Comparison of ENCODE assay signal across 8 cellular contexts in the genomic region with DNA sequence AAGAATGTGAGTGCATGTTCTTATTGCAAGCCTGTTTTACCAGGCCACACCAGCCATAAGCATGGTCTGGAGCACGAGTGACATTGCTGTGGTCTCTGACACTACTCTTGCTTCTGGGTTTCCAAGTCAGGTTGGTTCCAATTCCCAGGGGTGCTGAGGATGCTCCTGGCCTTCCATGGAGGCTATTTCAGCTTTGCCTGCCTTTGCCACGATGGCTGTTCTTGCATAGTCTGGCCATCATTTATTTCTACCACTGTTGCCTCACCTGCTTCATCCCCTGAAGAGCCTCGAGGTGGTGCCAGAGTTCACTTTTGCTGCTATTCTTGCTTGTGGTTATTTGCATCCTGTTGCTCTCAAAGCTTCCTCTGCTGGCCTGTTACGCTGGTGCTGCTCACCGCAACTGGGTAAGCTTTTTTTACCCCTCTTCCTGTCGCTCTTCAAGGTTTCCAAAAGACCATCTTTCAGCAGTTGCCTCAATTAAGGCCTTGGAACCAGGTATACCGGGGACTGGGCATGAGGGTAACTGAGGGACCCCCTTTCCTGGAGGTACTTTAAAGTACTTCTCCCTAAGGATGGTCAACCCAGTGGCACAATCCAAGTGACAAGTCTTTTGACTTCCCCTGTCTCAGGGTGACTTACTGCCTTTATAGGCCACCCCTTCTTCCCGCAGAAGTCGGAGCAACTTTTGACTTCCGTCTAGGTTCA.
DNase-seq lines count a peak whose midpoint lies in the region; ATAC-seq and TF ChIP-seq lines count a peak whose summit lies in the region.

No MANE protein-coding gene starts in this region.

- CTCF ChIA-PET in activated naive CD4-positive, alpha-beta T cell treated with anti-CD3 and anti-CD28 coated beads for 36 hours (lab: Charles Lee) = interaction anchor here (0.6 to 4.7 kb wide), 18 partner anchors 9 to 429 kb away, joined by 3 to 74 read pairs (median 4); partner anchors contain the start of gene MED23

- H3K9me3 Mint-ChIP-seq in activated naive CD4-positive, alpha-beta T cell treated with anti-CD3 and anti-CD28 coated beads for 36 hours = peaks cover 3% of the 10 kb centered on the region

- no peaks in the 10 kb centered on the region for H3K9me3 ChIP-seq in sigmoid colon

- H3K36me3 ChIP-seq in sigmoid colon = peaks cover 0 to 21% (median 3%) of the 10 kb centered on the region in 4 donors

- no peak for TF ChIP-seq EP300 in sigmoid colon (IDR thresholded peaks at IDR 0.05)

- TF ChIP-seq POLR2A in sigmoid colon (IDR thresholded peaks at IDR 0.05) = no peak

- 36 to 52% methylated on average over 10 of the region's 10 CpGs for WGBS in sigmoid colon, 2 donors

- peak overlapping the region; percentile 96 for H3K27ac Mint-ChIP-seq in activated naive CD4-positive, alpha-beta T cell treated with anti-CD3 and anti-CD28 coated beads for 36 hours

- intact Hi-C loops in activated naive CD4-positive, alpha-beta T cell treated with anti-CD3 and anti-CD28 coated beads for 36 hours (cut with micrococcal nuclease) = loop anchor here (1.0 to 2.0 kb wide), 11 partner anchors 63 to 711 kb away; partner anchors contain the start of genes EPB41L2 and MED23
- intact Hi-C loops in sigmoid colon (cut with DNase I) = no loop called here

- no peaks in the 10 kb centered on the region for H3K27me3 Mint-ChIP-seq in activated naive CD4-positive, alpha-beta T cell treated with anti-CD3 and anti-CD28 coated beads for 36 hours (ENCODE audit: low read depth)

- no peak overlapping the region for H3K27ac ChIP-seq in sigmoid colon

- peak overlapping the region; percentile 78 for H3K4me3 Mint-ChIP-seq in activated naive CD4-positive, alpha-beta T cell treated with anti-CD3 and anti-CD28 coated beads for 36 hours

- ATAC-seq in GM19468 (IDR thresholded peaks at IDR 0.05; ENCODE audit: extremely low read depth, unreplicated experiment) (peak; percentile 99), HG03565 (IDR thresholded peaks at IDR 0.05; ENCODE audit: unreplicated experiment) (peak; percentile 100)

- peaks cover 3% of the 10 kb centered on the region for H3K36me3 Mint-ChIP-seq in activated naive CD4-positive, alpha-beta T cell treated with anti-CD3 and anti-CD28 coated beads for 36 hours (ENCODE audit: low read depth)

- no peaks in the 10 kb centered on the region for H3K27me3 ChIP-seq in sigmoid colon

- peaks cover 57% of the 10 kb centered on the region for H3K4me1 Mint-ChIP-seq in activated naive CD4-positive, alpha-beta T cell treated with anti-CD3 and anti-CD28 coated beads for 36 hours (ENCODE audit: low read depth)

- no peaks in the 10 kb centered on the region for H3K4me1 ChIP-seq in sigmoid colon

- no peak overlapping the region for H3K4me3 ChIP-seq in sigmoid colon

- peak in 1 of 4 experiments; percentile 38 for TF ChIP-seq CTCF in sigmoid colon (IDR thresholded peaks at IDR 0.05)

- peak; percentile 3 for DNase-seq in DMS114 treated with DMSO at 0.1 percent for 48 hours (lab: John Stamatoyannopoulos, UW; ENCODE audit: unreplicated experiment)
- peak; percentile 36 for DNase-seq in SK-N-DZ (ENCODE audit: low spot score)
- DNase-seq in activated naive CD4-positive, alpha-beta T cell treated with anti-CD3 and anti-CD28 coated beads for 36 hours = peak; percentile 84
- DNase-seq in hepatic stellate cell (ENCODE audit: low spot score) = peak; percentile 37
- peak; percentile 52 to 58 for DNase-seq in stimulated activated CD4-positive, alpha-beta T cell treated with anti-CD3 and anti-CD28 coated beads, Interleukin-15, amount 100 ng/mL, for 48 hours (ENCODE audit: low read depth in 2 of 2)
- no peak for DNase-seq in sigmoid colon
